1 cellular context compared by ENCODE assay signal in the genomic region with DNA sequence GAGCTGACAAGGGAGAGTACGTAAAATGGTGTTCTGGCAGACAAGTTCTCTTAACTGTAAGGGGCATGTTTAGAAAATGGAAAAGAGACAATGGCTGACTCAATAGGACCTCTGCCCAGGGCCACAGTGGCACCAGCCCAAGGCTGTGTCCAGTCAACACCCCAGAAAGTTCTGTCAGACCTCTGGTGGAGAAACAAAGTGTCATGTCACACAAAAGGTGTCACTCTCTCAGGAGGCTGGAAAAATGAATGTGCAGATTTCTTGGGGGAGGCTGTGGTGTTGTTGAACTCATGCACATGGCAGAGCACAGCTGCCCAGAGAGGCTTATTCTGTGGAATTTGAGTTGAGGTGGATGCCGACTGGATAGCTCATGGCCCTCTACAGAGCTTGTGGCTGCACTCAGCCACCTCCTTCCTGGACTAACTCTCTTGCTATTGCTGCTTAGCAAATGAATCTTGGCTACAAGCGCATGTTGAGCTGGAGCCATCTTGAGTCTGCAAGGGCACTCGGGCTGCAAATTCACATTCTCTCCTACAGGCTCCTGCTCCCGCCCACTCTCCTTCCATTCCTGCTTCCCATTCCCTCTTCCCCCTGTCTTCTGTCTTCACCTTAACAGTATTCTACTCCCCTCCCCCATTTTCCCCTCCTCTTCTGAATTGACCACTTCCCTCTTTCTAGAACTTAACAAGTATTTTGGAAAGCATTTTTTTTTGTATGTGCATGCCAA.
TF ChIP-seq lines count a peak whose summit lies in the region.

No MANE protein-coding gene starts in this region.

TF ChIP-seq in H1, 55 proteins besides CTCF, POLR2A, EP300 and RAD21:
- TF ChIP-seq CTBP2 (IDR thresholded peaks at IDR 0.05; ENCODE audit: borderline replicate concordance, insufficient read depth, insufficient read length, low read length) (no peak), NRF1 (IDR thresholded peaks at IDR 0.05; ENCODE audit: low read depth, low read length) (no peak), CHD1 (IDR thresholded peaks at IDR 0.05; ENCODE audit: low read depth, low read length) (no peak), SP4 (IDR thresholded peaks at IDR 0.05; ENCODE audit: low read length) (no peak), GABPA (IDR thresholded peaks at IDR 0.05; ENCODE audit: borderline replicate concordance, insufficient read depth, low read length) (no peak), EGR1 (IDR thresholded peaks at IDR 0.05; ENCODE audit: borderline replicate concordance, low read depth, low read length) (no peak), SIN3A (conservative IDR thresholded peaks at IDR 0.05 in 1 of 2, IDR thresholded peaks at IDR 0.05 in 1 of 2; ENCODE audit: low read depth in 1 of 2, low read length in 2 of 2) (no peak), TBP (IDR thresholded peaks at IDR 0.05; ENCODE audit: low read depth, low read length) (no peak)
